ENCODE assay signal across 17 cellular contexts in the genomic region with DNA sequence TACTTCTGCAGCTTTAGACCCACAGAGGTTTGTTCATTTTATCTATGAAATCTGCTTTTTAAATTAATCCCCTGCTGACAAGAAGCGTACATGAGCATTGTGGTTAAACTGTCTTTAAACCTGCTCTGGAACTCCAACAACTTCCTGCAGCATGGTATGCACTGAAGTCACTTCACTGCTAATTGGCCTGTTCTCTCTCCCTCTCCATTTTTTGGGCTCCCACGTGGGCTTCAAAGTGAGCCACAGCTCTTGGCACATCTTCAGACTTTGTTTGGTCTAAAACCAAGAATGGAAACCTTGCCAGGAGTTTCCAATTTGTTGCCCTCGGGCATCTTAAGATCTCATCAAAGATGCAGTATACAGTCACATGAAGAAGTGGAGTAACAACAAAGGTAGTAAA.
A peak's percentile ranks its signal among the peaks of the same experiment; 100 is the strongest.
DNase-seq lines count a peak whose midpoint lies in the region; TF ChIP-seq lines count a peak whose summit lies in the region.
"Had no signal": no experiment of that assay in that cellular context is flagged by ENCODE, and none has a peak within 500 bp of the region (broad histone marks: within the 10 kb centered on the region; RNA-seq: fewer than 3 reads in every experiment).

No MANE protein-coding gene starts in this region.

- H3K4me2 ChIP-seq in BLaER1 treated with 17β-estradiol and CSF1 and Interleukin-3, amounts not matched to agents 10 nM and 100 nM, result peak overlapping the region in 7 of 11 experiments; percentile 6 to 36 (median 24); a peak in 6 of 22 replicates

- no peak overlapping the region for H3K27ac Mint-ChIP-seq in immature natural killer cell
- H3K27ac Mint-ChIP-seq: activated naive CD8-positive, alpha-beta T cell treated with anti-CD3 and anti-CD28 coated beads for 36 hours had no signal

- no peak overlapping the region for H3K27ac ChIP-seq in BLaER1 treated with 17β-estradiol and CSF1 and Interleukin-3, amounts not matched to agents 10 nM and 100 nM
- no peak overlapping the region for H3K27ac ChIP-seq in colonic mucosa
- H3K27ac ChIP-seq: breast epithelium, GM23248, Peyer's patch, right atrium auricular region had no signal

- H3K4me3 Mint-ChIP-seq in immature natural killer cell, result no peak overlapping the region
- H3K4me3 Mint-ChIP-seq: activated naive CD8-positive, alpha-beta T cell treated with anti-CD3 and anti-CD28 coated beads for 36 hours had no signal

- no peak for TF ChIP-seq CTCF in epithelial cell of proximal tubule (conservative IDR thresholded peaks at IDR 0.05; ENCODE audit: low read depth, low read length)
- TF ChIP-seq CTCF in colonic mucosa (IDR thresholded peaks at IDR 0.05), result no peak

- H3K4me1 ChIP-seq in BLaER1 treated with 17β-estradiol and CSF1 and Interleukin-3, amounts not matched to agents 10 nM and 100 nM, result peaks cover 4 to 17% (median 10%) of the 10 kb centered on the region in 10 experiments; a peak in 13 of 20 replicates
- H3K4me1 ChIP-seq in colonic mucosa, result no peaks in the 10 kb centered on the region
- H3K4me1 ChIP-seq: Peyer's patch, right atrium auricular region had no signal

- DNase-seq in HT-29 (ENCODE audit: low spot score), result peak; percentile 59
- DNase-seq in NOMO-1 (lab: John Stamatoyannopoulos, UW; ENCODE audit: unreplicated experiment in 2 of 2), result peak; percentile 66 to 83
- peak; percentile 45 for DNase-seq in epithelial cell of proximal tubule (ENCODE audit: low read depth)
- no peak for DNase-seq in colonic mucosa
- no peak for DNase-seq in NK-92 treated with Interleukin-12 subunit alpha and Interleukin-12 subunit beta, amount 100 ng/mL, for 24 hours (lab: John Stamatoyannopoulos, UW)
- no peak for DNase-seq in immature natural killer cell
- no peak for DNase-seq in stimulated activated naive CD4-positive, alpha-beta T cell treated with Interleukin-2 at 50 U/mL for 16 hours (lab: John Stamatoyannopoulos, UW)
- DNase-seq: activated naive CD8-positive, alpha-beta T cell treated with anti-CD3 and anti-CD28 coated beads for 36 hours; GM23248; kidney; NCI-H1105 treated with DMSO at 0.1 percent for 48 hours; NCI-H2107; Peyer's patch had no signal

- H3K4me1 Mint-ChIP-seq in immature natural killer cell, result no peaks in the 10 kb centered on the region
- H3K4me1 Mint-ChIP-seq: activated naive CD8-positive, alpha-beta T cell treated with anti-CD3 and anti-CD28 coated beads for 36 hours had no signal

- intact Hi-C loops in colonic mucosa (cut with DNase I), result no loop called here

- no peaks in the 10 kb centered on the region for H3K36me3 ChIP-seq in BLaER1 treated with 17β-estradiol and CSF1 and Interleukin-3, amounts not matched to agents 10 nM and 100 nM
- H3K36me3 ChIP-seq in colonic mucosa, result no peaks in the 10 kb centered on the region
- H3K36me3 ChIP-seq: breast epithelium, Peyer's patch, right atrium auricular region had no signal

- peaks cover 0 to 16% (median 0%) of the 10 kb centered on the region in 11 experiments; a peak in 4 of 22 replicates for H3K27me3 ChIP-seq in BLaER1 treated with 17β-estradiol and CSF1 and Interleukin-3, amounts not matched to agents 10 nM and 100 nM
- no peaks in the 10 kb centered on the region for H3K27me3 ChIP-seq in colonic mucosa
- H3K27me3 ChIP-seq: breast epithelium, Peyer's patch, right atrium auricular region had no signal

- peaks cover 5 to 46% (median 17%) of the 10 kb centered on the region in 6 donors for H3K9me3 Mint-ChIP-seq in immature natural killer cell
- H3K9me3 Mint-ChIP-seq: activated naive CD8-positive, alpha-beta T cell treated with anti-CD3 and anti-CD28 coated beads for 36 hours had no signal

- H4K20me1 ChIP-seq in BLaER1 treated with 17β-estradiol and CSF1 and Interleukin-3, amounts not matched to agents 10 nM and 100 nM, result no peaks in the 10 kb centered on the region

- no peaks in the 10 kb centered on the region for H3K9me3 ChIP-seq in BLaER1 treated with 17β-estradiol and CSF1 and Interleukin-3, amounts not matched to agents 10 nM and 100 nM (replicated peaks in 1 of 11)
- no peaks in the 10 kb centered on the region for H3K9me3 ChIP-seq in colonic mucosa
- H3K9me3 ChIP-seq: breast epithelium, Peyer's patch, right atrium auricular region had no signal

- no peaks in the 10 kb centered on the region for H3K36me3 Mint-ChIP-seq in immature natural killer cell
- H3K36me3 Mint-ChIP-seq: activated naive CD8-positive, alpha-beta T cell treated with anti-CD3 and anti-CD28 coated beads for 36 hours had no signal

- H3K4me3 ChIP-seq in BLaER1 treated with 17β-estradiol and CSF1 and Interleukin-3, amounts not matched to agents 10 nM and 100 nM, result no peak overlapping the region
- H3K4me3 ChIP-seq in epithelial cell of proximal tubule (ENCODE audit: low read depth, low read length) (no peak overlapping the region), colonic mucosa (no peak overlapping the region)
- H3K4me3 ChIP-seq: breast epithelium, GM12878, GM23248, Peyer's patch, right atrium auricular region had no signal

- H3K27me3 Mint-ChIP-seq in immature natural killer cell (ENCODE audit: low read depth in 3 of 3), result no peaks in the 10 kb centered on the region

- no peak overlapping the region for H3K9ac ChIP-seq in BLaER1 treated with 17β-estradiol and CSF1 and Interleukin-3, amounts not matched to agents 10 nM and 100 nM
- no peak overlapping the region for H3K9ac ChIP-seq in colonic mucosa (ENCODE audit: low read depth in 2 of 2, low read length in 2 of 2)
- H3K9ac ChIP-seq: GM23248 had no signal

Comparison
In these comparisons a context has a peak if more than half of its experiments do, and no peak if none do; other contexts are left out.
1. DNase-seq: peak in HT-29 (single experiment), NOMO-1 (2 of 2) and epithelial cell of proximal tubule (single experiment); none in colonic mucosa (single experiment), NK-92 treated with Interleukin-12 subunit alpha and Interleukin-12 subunit beta, amount 100 ng/mL, for 24 hours (single experiment), immature natural killer cell (0 of 3) and stimulated activated naive CD4-positive, alpha-beta T cell treated with Interleukin-2 at 50 U/mL for 16 hours (single experiment).